Comparison of ENCODE assay signal across 26 cellular contexts in genomic region chr7:69126896-69127479, GRCh38.
"Had no signal": no experiment of that assay in that cellular context is flagged by ENCODE, and none has a peak within 500 bp of the region (broad histone marks: within the 10 kb centered on the region; RNA-seq: fewer than 3 reads in every experiment).

No MANE protein-coding gene starts in this region.

- DNase-seq: hypothalamus; immature natural killer cell; kidney; left colon; left lung; lower lobe of right lung; mammary epithelial cell; mesenchymal stem cell; naive thymus-derived CD8-positive, alpha-beta T cell; ovary; right lobe of liver; stimulated activated CD4-positive, alpha-beta T cell treated with anti-CD3 and anti-CD28 coated beads, Interleukin-1b, Interleukin-23, amount 100 ng/mL, for 48 hours; stimulated activated CD4-positive, alpha-beta T cell treated with anti-CD3 and anti-CD28 coated beads, Interleukin-2, amount 100 ng/mL, for 48 hours; stimulated activated CD4-positive, alpha-beta T cell treated with anti-CD3 and anti-CD28 coated beads, Interleukin-4, amount 100 ng/mL, for 4 hours; stimulated activated CD8-positive, alpha-beta memory T cell treated with anti-CD3 and anti-CD28 coated beads, Interleukin-4, amount 100 ng/mL, for 48 hours; stimulated activated naive CD4-positive, alpha-beta T cell treated with Interleukin-2 at 50 U/mL for 16 hours; stimulated activated naive CD8-positive, alpha-beta T cell treated with anti-CD3 and anti-CD28 coated beads, Interleukin-15, amount 100 ng/mL, for 72 hours; testis; thyroid gland; transverse colon; upper lobe of left lung had no signal

- H3K9me3 ChIP-seq: left lung, lower lobe of right lung, neutrophil, ovary, right atrium auricular region, right lobe of liver, testis, thyroid gland, transverse colon, upper lobe of left lung had no signal

- H3K4me1 ChIP-seq: left lung, lower lobe of right lung, right atrium auricular region, right lobe of liver, testis, thyroid gland, transverse colon, upper lobe of left lung had no signal

- H3K36me3 ChIP-seq: left lung, lower lobe of right lung, neural progenitor cell, neutrophil, ovary, right atrium auricular region, right lobe of liver, thyroid gland, transverse colon, upper lobe of left lung had no signal

- H3K4me3 ChIP-seq: left lung, lower lobe of right lung, neural progenitor cell, ovary, right atrium auricular region, right lobe of liver, smooth muscle cell, testis, thyroid gland, transverse colon, upper lobe of left lung had no signal

- FAIRE-seq: islet of Langerhans, kidney had no signal

- H3K27ac ChIP-seq: left lung, lower lobe of right lung, neural progenitor cell, neutrophil, ovary, right atrium auricular region, right lobe of liver, testis, thyroid gland, transverse colon, upper lobe of left lung had no signal
